ENCODE assay signal across 9 cellular contexts in genomic region chr11:128692750-128693578, GRCh38. TPM values are rescaled to one million over a fixed set of nuclear protein-coding genes. Genes with fewer than 3 reads are reported as not detected.
DNase-seq lines count a peak whose midpoint lies in the region; ATAC-seq and TF ChIP-seq lines count a peak whose summit lies in the region.
"Had no signal": no experiment of that assay in that cellular context is flagged by ENCODE, and none has a peak within 500 bp of the region (broad histone marks: within the 10 kb centered on the region; RNA-seq: fewer than 3 reads in every experiment).

No MANE protein-coding gene starts in this region.

- H2AFZ ChIP-seq in OCI-LY3 (ENCODE audit: low read depth, low read length), result peak overlapping the region; percentile 49

- POLR2A ChIA-PET in MCF 10A (lab: Yijun Ruan, JAX), result interaction anchor here (0.8 to 1.0 kb wide), 2 partner anchors 18 to 98 kb away, joined by 3 read pairs; no protein-coding TSS in a partner anchor

- CTCF ChIA-PET in MCF 10A (lab: Yijun Ruan, JAX), result no interaction called here

- peak overlapping the region; percentile 75 for H3K9ac ChIP-seq in OCI-LY3 (ENCODE audit: low read length)

- H4K20me1 ChIP-seq in OCI-LY3 (ENCODE audit: insufficient read depth, low read length), result peaks cover 21% of the 10 kb centered on the region

- H3K9me3 ChIP-seq in OCI-LY3 (ENCODE audit: insufficient read depth, low read length), result no peaks in the 10 kb centered on the region

- peak overlapping the region; percentile 79 for H3K4me3 Mint-ChIP-seq in MCF 10A (ENCODE audit: unreplicated experiment)

- intact Hi-C loops in MCF 10A (cut with micrococcal nuclease) (no loop called here), left colon (cut with DNase I, micrococcal nuclease) (no loop called here)

- no peaks in the 10 kb centered on the region for H3K27me3 Mint-ChIP-seq in MCF 10A (ENCODE audit: insufficient read depth, unreplicated experiment)

- TF ChIP-seq CTCF in OCI-LY3 (IDR thresholded peaks at IDR 0.05; ENCODE audit: low read depth, low read length) (no peak), MCF 10A (IDR thresholded peaks at IDR 0.05; ENCODE audit: unreplicated experiment) (no peak)

- peak; percentile 22 for DNase-seq in DMS 273 (lab: John Stamatoyannopoulos, UW; ENCODE audit: unreplicated experiment)
- DNase-seq in DMS 273 treated with DMSO at 0.1 percent for 48 hours (lab: John Stamatoyannopoulos, UW), result no peak
- DNase-seq in MCF 10A (ENCODE audit: unreplicated experiment), result peak; percentile 54
- peak in 1 of 2 donors; percentile 48 for DNase-seq in left colon
- DNase-seq in substantia nigra (lab: John Stamatoyannopoulos, UW), result no peak
- DNase-seq in NK-92 treated with Interleukin-12 subunit alpha and Interleukin-12 subunit beta, amount 100 ng/mL, for 24 hours (lab: John Stamatoyannopoulos, UW), result no peak

- no peaks in the 10 kb centered on the region for H3K9me3 Mint-ChIP-seq in MCF 10A (ENCODE audit: unreplicated experiment)

- H3K27ac Mint-ChIP-seq in MCF 10A (ENCODE audit: low read depth, unreplicated experiment), result peak overlapping the region; percentile 27

- peak overlapping the region; percentile 89 for H3K4me3 ChIP-seq in OCI-LY3 (ENCODE audit: low read length)

- no peaks in the 10 kb centered on the region for H3K4me1 Mint-ChIP-seq in MCF 10A (ENCODE audit: insufficient read depth, unreplicated experiment)

- peaks cover 20% of the 10 kb centered on the region for H3K4me1 ChIP-seq in OCI-LY3 (ENCODE audit: low read length)

- TSS peak; percentile 66 for BruUV-seq in MCF 10A (replicated peaks; lab: Mats Ljungman, UMichigan)

- H3K36me3 ChIP-seq in OCI-LY3 (replicated peaks; ENCODE audit: low read depth, low read length), result peaks cover 9% of the 10 kb centered on the region

- peaks cover 32% of the 10 kb centered on the region for H3K27me3 ChIP-seq in OCI-LY3 (ENCODE audit: low read depth, low read length)

- H3K27ac ChIP-seq in OCI-LY3 (ENCODE audit: low read length) (0 out of 2 replicates have a peak overlapping the region, but pooled peaks have one; percentile 19), substantia nigra (ENCODE audit: low read depth, low read length, poor library complexity, severe bottlenecking) (peak overlapping the region; percentile 42)
- H3K27ac ChIP-seq: 22Rv1 had no signal

- peak overlapping the region; percentile 79 for H3K4me2 ChIP-seq in OCI-LY3 (ENCODE audit: low read length)

- peaks cover 36% of the 10 kb centered on the region for H3K79me2 ChIP-seq in OCI-LY3 (ENCODE audit: low read length)

- H3K36me3 Mint-ChIP-seq in MCF 10A (ENCODE audit: insufficient read depth, unreplicated experiment), result peaks cover 6% of the 10 kb centered on the region

- peak; percentile 26 for ATAC-seq in left colon
- ATAC-seq in GM19463 (IDR thresholded peaks at IDR 0.05; ENCODE audit: unreplicated experiment), result no peak

RNA-seq across cellular contexts. Expression of gene FLI1, which starts 0.9 kb away (rescaled TPM):
- total RNA-seq in MCF 10A (2022) (3.6 and 5.6 TPM in 2 replicates), left colon (10 to 100 TPM in 1 of 2 donors, 1 to 10 TPM in 1; 5.6 to 10.6 TPM)

Comparison
In these comparisons a context has a peak if more than half of its experiments do, and no peak if none do; other contexts are left out.
1. DNase-seq: peak in DMS 273 (single experiment) and MCF 10A (single experiment); none in DMS 273 treated with DMSO at 0.1 percent for 48 hours (single experiment), substantia nigra (0 of 49) and NK-92 treated with Interleukin-12 subunit alpha and Interleukin-12 subunit beta, amount 100 ng/mL, for 24 hours (single experiment).